Comparison of ENCODE assay signal across 1 cellular context in the genomic region with DNA sequence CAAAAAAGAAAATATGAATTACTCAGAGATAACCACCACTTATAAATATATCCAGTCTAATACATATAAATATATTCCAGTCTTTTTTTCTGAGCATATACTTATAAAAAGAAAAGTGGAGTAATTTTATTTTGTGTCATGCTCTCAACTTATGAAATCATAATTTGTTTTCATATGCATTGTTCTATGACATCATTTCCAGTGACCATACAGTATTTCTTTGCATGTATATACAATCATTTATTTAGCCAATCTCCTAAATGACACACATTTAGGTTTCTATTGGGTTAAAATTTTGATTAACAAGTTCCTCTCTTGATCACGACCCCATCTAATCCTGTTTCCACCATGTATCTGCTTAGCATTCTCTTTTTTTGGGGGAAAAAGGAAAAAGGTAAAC.
TF ChIP-seq lines count a peak whose summit lies in the region.

No MANE protein-coding gene starts in this region.

TF ChIP-seq in K562, 482 proteins besides CTCF, POLR2A, EP300 and RAD21:
- TF ChIP-seq POLR2AphosphoS5 (IDR thresholded peaks at IDR 0.05; ENCODE audit: control insufficient read depth, insufficient read depth, low read depth, low read length): no peak
- TF ChIP-seq, protein P1, sequence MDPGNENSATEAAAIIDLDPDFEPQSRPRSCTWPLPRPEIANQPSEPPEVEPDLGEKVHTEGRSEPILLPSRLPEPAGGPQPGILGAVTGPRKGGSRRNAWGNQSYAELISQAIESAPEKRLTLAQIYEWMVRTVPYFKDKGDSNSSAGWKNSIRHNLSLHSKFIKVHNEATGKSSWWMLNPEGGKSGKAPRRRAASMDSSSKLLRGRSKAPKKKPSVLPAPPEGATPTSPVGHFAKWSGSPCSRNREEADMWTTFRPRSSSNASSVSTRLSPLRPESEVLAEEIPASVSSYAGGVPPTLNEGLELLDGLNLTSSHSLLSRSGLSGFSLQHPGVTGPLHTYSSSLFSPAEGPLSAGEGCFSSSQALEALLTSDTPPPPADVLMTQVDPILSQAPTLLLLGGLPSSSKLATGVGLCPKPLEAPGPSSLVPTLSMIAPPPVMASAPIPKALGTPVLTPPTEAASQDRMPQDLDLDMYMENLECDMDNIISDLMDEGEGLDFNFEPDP (CRISPR knock-in tag; IDR thresholded peaks at IDR 0.05): no peak
- TF ChIP-seq KHSRP (IDR thresholded peaks at IDR 0.05): no peak
- TF ChIP-seq NONO (IDR thresholded peaks at IDR 0.05; ENCODE audit: low read depth in 2 of 2, low read length in 1 of 2): no peak
- no peak for TF ChIP-seq KAT8 (IDR thresholded peaks at IDR 0.05; ENCODE audit: low read depth)
- TF ChIP-seq ZNF707 (CRISPR knock-in tag; conservative IDR thresholded peaks at IDR 0.05): no peak
- TF ChIP-seq KAT2B (IDR thresholded peaks at IDR 0.05; ENCODE audit: low read depth, low read length): no peak
TF ChIP-seq in K562: peak in this region for 0.
